Comparison of ENCODE assay signal across 16 cellular contexts in genomic region chr20:11375966-11376365, GRCh38.
DNase-seq lines count a peak whose midpoint lies in the region; ATAC-seq, FAIRE-seq and TF ChIP-seq lines count a peak whose summit lies in the region.
"Had no signal": no experiment of that assay in that cellular context is flagged by ENCODE, and none has a peak within 500 bp of the region (broad histone marks: within the 10 kb centered on the region; RNA-seq: fewer than 3 reads in every experiment).

No MANE protein-coding gene starts in this region.

- no peak overlapping the region for H3K4me3 ChIP-seq in A549
- no peak overlapping the region for H3K4me3 ChIP-seq in choroid plexus epithelial cell (ENCODE audit: low read depth, low read length)

- 60% methylated on average over 2 of the region's 2 CpGs for WGBS in A549 (ENCODE audit: missing lambda C conversion rate)

- POLR2A ChIA-PET in A549 (lab: Yijun Ruan, JAX): no interaction called here

- TF ChIP-seq RAD21 in A549 (conservative IDR thresholded peaks at IDR 0.05 in 1 of 2, IDR thresholded peaks at IDR 0.05 in 1 of 2): no peak

- FAIRE-seq in A549 (lab: Jason Lieb, UNC): no peak
- FAIRE-seq: A204.1, HepG2, RCC 7860 had no signal

- CTCF ChIA-PET in A549 (lab: Yijun Ruan, JAX): no interaction called here

- peak overlapping the region; percentile 13; the same call in 2 of the 3 replicates for H3K4me2 ChIP-seq in A549

- peaks cover 43% of the 10 kb centered on the region for H3K4me1 ChIP-seq in A549

- intact Hi-C loops in left colon (cut with DNase I, micrococcal nuclease): no loop called here

- H3K9me3 ChIP-seq in A549: peaks cover 2% of the 10 kb centered on the region; the same call in 1 of the 3 replicates

- TF ChIP-seq CTCF in A549 (IDR thresholded peaks at IDR 0.05) (no peak), choroid plexus epithelial cell (conservative IDR thresholded peaks at IDR 0.05; ENCODE audit: low read depth, low read length) (no peak)

- no peak for TF ChIP-seq POLR2A in A549 (IDR thresholded peaks at IDR 0.05; ENCODE audit: low read length)

- peak overlapping the region in 1 of 2 experiments; percentile 56; a peak in 3 of 6 replicates for H3K27ac ChIP-seq in A549

- TF ChIP-seq EP300 in A549 (IDR thresholded peaks at IDR 0.05): no peak

- DNase-seq in A549 (ENCODE audit: low read depth in 1 of 2, low spot score in 1 of 2) (no peak), LoVo (ENCODE audit: low spot score) (peak; percentile 48), choroid plexus epithelial cell (ENCODE audit: low read depth) (peak; percentile 72), left colon (no peak)
- DNase-seq: GDM1, Karpas-422, NCI-H1048, NCI-H146, SHP77 treated with DMSO at 0.1 percent for 48 hours had no signal

- ATAC-seq in A549: no peak
- ATAC-seq in left colon: peak; percentile 98
- ATAC-seq in GM21825 (IDR thresholded peaks at IDR 0.05; ENCODE audit: unreplicated experiment): no peak
- no peak for ATAC-seq in HG02840 (IDR thresholded peaks at IDR 0.05; ENCODE audit: low FRiP score, unreplicated experiment)
- no peak for ATAC-seq in GM18517 (IDR thresholded peaks at IDR 0.05; ENCODE audit: unreplicated experiment)
- ATAC-seq in GM19452 (IDR thresholded peaks at IDR 0.05; ENCODE audit: unreplicated experiment): no peak
- ATAC-seq: HepG2 had no signal

TF ChIP-seq in A549, 52 proteins besides CTCF, POLR2A, EP300 and RAD21:
- TF ChIP-seq JUNB (IDR thresholded peaks at IDR 0.05) (no peak), POLR2AphosphoS2 (conservative IDR thresholded peaks at IDR 0.05; ENCODE audit: low read length) (no peak)

Comparison
In these comparisons a context has a peak if more than half of its experiments do, and no peak if none do; other contexts are left out.
1. DNase-seq: peak in LoVo (single experiment) and choroid plexus epithelial cell (single experiment); none in A549 (0 of 2) and left colon (0 of 2).